9 cellular contexts compared by ENCODE assay signal in genomic region chr7:64098-64521, GRCh38.
A peak's percentile ranks its signal among the peaks of the same experiment; 100 is the strongest.
DNase-seq lines count a peak whose midpoint lies in the region; ATAC-seq and TF ChIP-seq lines count a peak whose summit lies in the region.
"Had no signal": no experiment of that assay in that cellular context is flagged by ENCODE, and none has a peak within 500 bp of the region (broad histone marks: within the 10 kb centered on the region; RNA-seq: fewer than 3 reads in every experiment).

No MANE protein-coding gene starts in this region.

- H3K4me3 ChIP-seq in astrocyte of the spinal cord (ENCODE audit: low read depth, low read length) (no peak overlapping the region), stomach (no peak overlapping the region)

- no peaks in the 10 kb centered on the region for H3K27me3 ChIP-seq in stomach

- WGBS in stomach, 5 donors, result 40 to 52% (median 46%) methylated on average over 4 of the region's 4 CpGs

- no peak for ATAC-seq in GM21390 (IDR thresholded peaks at IDR 0.05; ENCODE audit: unreplicated experiment)

- intact Hi-C loops in stomach (cut with DNase I; ENCODE audit: low total_unique reads), result no loop called here

- DNase-seq in SIG-M5 treated with dmso at 0.1 percent for 504 hours (lab: John Stamatoyannopoulos, UW; ENCODE audit: unreplicated experiment) (peak; percentile 71), SIG-M5 (lab: John Stamatoyannopoulos, UW) (no peak), NCI-H2171 treated with DMSO at 0.1 percent for 48 hours (lab: John Stamatoyannopoulos, UW) (peak; percentile 73), astrocyte of the spinal cord (ENCODE audit: low read depth, low spot score) (peak; percentile 73), iPS-NIHi11 (ENCODE audit: low spot score) (peak; percentile 67), stomach (peak; percentile 52)
- no peak for DNase-seq in stimulated activated CD4-positive, alpha-beta T cell treated with anti-CD3 and anti-CD28 coated beads, Interleukin-2, amount 100 ng/mL, for 24 hours
- DNase-seq: activated T-cell treated with anti-CD3 and anti-CD28 coated beads, Interleukin-2, amount 50 U/mL, for 72 hours had no signal

- in situ Hi-C loops in astrocyte of the spinal cord (cut with HindIII; ENCODE audit: low sequenced_read_pairs), result no loop called here

- peaks cover 0 to 18% (median 0%) of the 10 kb centered on the region in 4 donors for H3K4me1 ChIP-seq in stomach

- no peak overlapping the region for H3K27ac ChIP-seq in stomach

- TF ChIP-seq POLR2A in stomach (IDR thresholded peaks at IDR 0.05), result no peak

- TF ChIP-seq CTCF in astrocyte of the spinal cord (IDR thresholded peaks at IDR 0.05; ENCODE audit: low read depth, low read length) (peak; percentile 80), stomach (IDR thresholded peaks at IDR 0.05) (peak in 3 of 7 experiments; percentile 25 to 55 (median 27))

- H3K9me3 ChIP-seq in stomach, result no peaks in the 10 kb centered on the region

- no peaks in the 10 kb centered on the region for H3K36me3 ChIP-seq in stomach

- no peak for TF ChIP-seq EP300 in stomach (IDR thresholded peaks at IDR 0.05)

Comparison
In these comparisons a context has a peak if more than half of its experiments do, and no peak if none do; other contexts are left out.
1. DNase-seq: peak in SIG-M5 treated with dmso at 0.1 percent for 504 hours (single experiment), NCI-H2171 treated with DMSO at 0.1 percent for 48 hours (single experiment), astrocyte of the spinal cord (single experiment), iPS-NIHi11 (single experiment) and stomach (single experiment); none in SIG-M5 (single experiment) and stimulated activated CD4-positive, alpha-beta T cell treated with anti-CD3 and anti-CD28 coated beads, Interleukin-2, amount 100 ng/mL, for 24 hours (0 of 2).